Comparison of ENCODE assay signal across 1 cellular context in the genomic region with DNA sequence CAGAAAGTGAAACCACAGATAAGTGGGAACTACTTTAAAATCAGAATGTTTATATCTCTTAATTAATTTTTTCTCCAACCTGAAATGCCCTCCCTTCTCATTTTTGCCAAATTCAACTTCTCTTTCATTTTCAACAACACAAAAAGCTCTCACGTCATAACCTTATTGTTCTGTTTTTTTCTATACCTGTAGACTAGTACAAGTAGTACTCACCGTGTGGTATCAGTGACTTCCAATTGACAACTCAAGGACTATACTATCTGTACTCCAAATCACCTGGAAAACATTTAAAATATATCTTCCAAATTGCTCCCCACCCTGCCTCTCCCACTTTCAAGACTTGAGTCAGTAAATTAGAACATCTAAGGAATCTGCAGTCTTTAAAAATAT.
TF ChIP-seq lines count a peak whose summit lies in the region.

No MANE protein-coding gene starts in this region.

TF ChIP-seq in endothelial cell of umbilical vein, 7 proteins besides CTCF, POLR2A, EP300 and RAD21 (continued from another document):
- no peak for TF ChIP-seq EZH2 (IDR thresholded peaks at IDR 0.05; ENCODE audit: borderline replicate concordance, low read depth, low read length, severe bottlenecking)
- TF ChIP-seq, protein P1, sequence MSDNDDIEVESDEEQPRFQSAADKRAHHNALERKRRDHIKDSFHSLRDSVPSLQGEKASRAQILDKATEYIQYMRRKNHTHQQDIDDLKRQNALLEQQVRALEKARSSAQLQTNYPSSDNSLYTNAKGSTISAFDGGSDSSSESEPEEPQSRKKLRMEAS (IDR thresholded peaks at IDR 0.05; ENCODE audit: insufficient read depth, insufficient read length): no peak
